Comparison of ENCODE assay signal across 32 cellular contexts in the genomic region with DNA sequence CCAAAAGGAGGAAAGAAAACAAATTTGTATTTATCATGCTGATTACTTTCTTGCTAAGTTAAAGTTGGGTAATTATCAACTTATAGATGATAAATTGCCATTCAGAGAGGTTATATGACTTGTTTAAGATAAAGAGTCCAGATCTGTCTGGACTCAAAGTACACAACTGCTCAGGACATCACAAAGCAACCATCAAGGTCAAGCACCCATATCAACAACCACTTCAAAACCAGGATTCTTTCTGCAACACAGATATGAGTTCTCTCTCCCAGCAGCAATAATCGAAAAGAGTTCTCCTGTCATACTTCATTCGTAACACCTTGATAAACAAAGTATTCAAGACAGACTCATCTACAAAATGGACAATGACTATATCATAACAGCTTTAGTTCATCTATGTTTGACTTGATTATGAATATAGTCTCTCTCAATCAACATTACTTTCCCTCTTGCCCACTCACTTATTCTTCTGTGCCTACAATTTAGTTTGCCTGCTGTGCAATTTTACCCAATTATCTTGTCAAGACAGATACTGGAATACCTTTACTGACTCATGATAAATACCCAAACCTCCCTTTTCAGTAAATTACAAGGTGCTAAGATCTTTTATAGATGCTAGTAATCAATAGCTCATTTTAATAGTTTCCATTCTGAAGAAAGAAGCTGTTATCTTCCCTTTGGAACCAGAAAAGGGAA.
"Had no signal": no experiment of that assay in that cellular context is flagged by ENCODE, and none has a peak within 500 bp of the region (broad histone marks: within the 10 kb centered on the region; RNA-seq: fewer than 3 reads in every experiment).

No MANE protein-coding gene starts in this region.

- DNase-seq: activated CD4-positive, alpha-beta T cell treated with anti-CD3 and anti-CD28 coated beads for 4 hours; activated CD4-positive, alpha-beta T cell treated with anti-CD3 and anti-CD28 coated beads, Interleukin-2, amount 50 U/mL, for 48 hours; activated CD4-positive, CD25-positive, alpha-beta regulatory T cell; activated CD8-positive, alpha-beta memory T cell treated with anti-CD3 and anti-CD28 coated beads for 24 hours; activated gamma-delta T cell; activated naive CD4-positive, alpha-beta T cell treated with anti-CD3 and anti-CD28 coated beads, Interleukin-2, amount 10 ng/mL, durations not matched to agents 7 days and 5 days; activated naive CD8-positive, alpha-beta T cell treated with anti-CD3 and anti-CD28 coated beads, Interleukin-2, amount 10 ng/mL, durations not matched to agents 7 days and 5 days; activated T-cell treated with anti-CD3 and anti-CD28 coated beads, Interleukin-2, amount 50 U/mL, for 1 hour; brain microvascular endothelial cell; hypothalamus; left ventricle myocardium inferior; mesendoderm; mucosa of descending colon; ovary; retina; sigmoid colon; stimulated activated CD4-positive, alpha-beta T cell treated with anti-CD3 and anti-CD28 coated beads, Interleukin-1b, Interleukin-23, amount 100 ng/mL, for 48 hours; stimulated activated CD4-positive, alpha-beta T cell treated with anti-CD3 and anti-CD28 coated beads, Interleukin-4, amount 100 ng/mL, for 4 hours; stimulated activated CD8-positive, alpha-beta memory T cell treated with anti-CD3 and anti-CD28 coated beads, Interleukin-4, amount 100 ng/mL, for 48 hours; stimulated activated naive CD8-positive, alpha-beta T cell treated with anti-CD3 and anti-CD28 coated beads, Interleukin-15, amount 100 ng/mL, for 72 hours; T-cell; thyroid gland; upper lobe of right lung had no signal

- H3K27me3 ChIP-seq: ascending aorta, brain microvascular endothelial cell, gastroesophageal sphincter, ovary, sigmoid colon, thyroid gland, upper lobe of right lung had no signal

- H3K4me1 ChIP-seq: ascending aorta, gastroesophageal sphincter, sigmoid colon, thyroid gland, upper lobe of right lung had no signal

- H3K4me2 ChIP-seq: smooth muscle cell had no signal

- H3K27me3 Mint-ChIP-seq: activated naive CD4-positive, alpha-beta T cell treated with anti-CD3 and anti-CD28 coated beads, Interleukin-2, amount 10 ng/mL, durations not matched to agents 7 days and 5 days; activated naive CD8-positive, alpha-beta T cell treated with anti-CD3 and anti-CD28 coated beads, Interleukin-2, amount 10 ng/mL, durations not matched to agents 7 days and 5 days; progenitor cell of endocrine pancreas; stimulated activated memory B cell treated with anti-CD40 and anti-IgM and Interleukin-4, amounts not matched to agents 10 μg/mL and 1 μg/mL and 100 μg/mL, for 72 hours; stimulated activated naive CD8-positive, alpha-beta T cell treated with anti-CD3 and anti-CD28 coated beads, Interleukin-15, amount 100 ng/mL, for 72 hours; T-cell had no signal

- H3K4me1 Mint-ChIP-seq: activated naive CD4-positive, alpha-beta T cell treated with anti-CD3 and anti-CD28 coated beads, Interleukin-2, amount 10 ng/mL, durations not matched to agents 7 days and 5 days; nephron; stimulated activated memory B cell treated with anti-CD40 and anti-IgM and Interleukin-4, amounts not matched to agents 10 μg/mL and 1 μg/mL and 100 μg/mL, for 72 hours; stimulated activated naive CD8-positive, alpha-beta T cell treated with anti-CD3 and anti-CD28 coated beads, Interleukin-15, amount 100 ng/mL, for 72 hours; T-cell had no signal

- H3K9me3 ChIP-seq: ascending aorta, gastroesophageal sphincter, left ventricle myocardium inferior, mucosa of descending colon, ovary, sigmoid colon, thyroid gland, upper lobe of right lung had no signal

- ATAC-seq: gastroesophageal sphincter; mucosa of descending colon; stimulated activated memory B cell treated with anti-CD40 and anti-IgM and Interleukin-4, amounts not matched to agents 10 μg/mL and 1 μg/mL and 100 μg/mL, for 72 hours; stimulated activated naive CD8-positive, alpha-beta T cell treated with anti-CD3 and anti-CD28 coated beads, Interleukin-15, amount 100 ng/mL, for 72 hours; T-cell; upper lobe of right lung had no signal

- H3K9me3 Mint-ChIP-seq: activated naive CD4-positive, alpha-beta T cell treated with anti-CD3 and anti-CD28 coated beads, Interleukin-2, amount 10 ng/mL, durations not matched to agents 7 days and 5 days; activated naive CD8-positive, alpha-beta T cell treated with anti-CD3 and anti-CD28 coated beads, Interleukin-2, amount 10 ng/mL, durations not matched to agents 7 days and 5 days; nephron; stimulated activated memory B cell treated with anti-CD40 and anti-IgM and Interleukin-4, amounts not matched to agents 10 μg/mL and 1 μg/mL and 100 μg/mL, for 72 hours; stimulated activated naive CD8-positive, alpha-beta T cell treated with anti-CD3 and anti-CD28 coated beads, Interleukin-15, amount 100 ng/mL, for 72 hours; T-cell; T-helper 2 cell treated with Interferon-gamma antibody and Interleukin-4, amounts not matched to agents 5 μg/mL and 100 μg/mL, for 36 hours had no signal

- H3K27ac Mint-ChIP-seq: activated naive CD4-positive, alpha-beta T cell treated with anti-CD3 and anti-CD28 coated beads, Interleukin-2, amount 10 ng/mL, durations not matched to agents 7 days and 5 days; activated naive CD8-positive, alpha-beta T cell treated with anti-CD3 and anti-CD28 coated beads, Interleukin-2, amount 10 ng/mL, durations not matched to agents 7 days and 5 days; stimulated activated memory B cell treated with anti-CD40 and anti-IgM and Interleukin-4, amounts not matched to agents 10 μg/mL and 1 μg/mL and 100 μg/mL, for 72 hours; stimulated activated naive CD8-positive, alpha-beta T cell treated with anti-CD3 and anti-CD28 coated beads, Interleukin-15, amount 100 ng/mL, for 72 hours; T-cell; T-helper 2 cell treated with Interferon-gamma antibody and Interleukin-4, amounts not matched to agents 5 μg/mL and 100 μg/mL, for 36 hours had no signal

- H3K4me3 Mint-ChIP-seq: activated naive CD4-positive, alpha-beta T cell treated with anti-CD3 and anti-CD28 coated beads, Interleukin-2, amount 10 ng/mL, durations not matched to agents 7 days and 5 days; activated naive CD8-positive, alpha-beta T cell treated with anti-CD3 and anti-CD28 coated beads, Interleukin-2, amount 10 ng/mL, durations not matched to agents 7 days and 5 days; nephron; stimulated activated memory B cell treated with anti-CD40 and anti-IgM and Interleukin-4, amounts not matched to agents 10 μg/mL and 1 μg/mL and 100 μg/mL, for 72 hours; stimulated activated naive CD8-positive, alpha-beta T cell treated with anti-CD3 and anti-CD28 coated beads, Interleukin-15, amount 100 ng/mL, for 72 hours; T-cell; T-helper 2 cell treated with Interferon-gamma antibody and Interleukin-4, amounts not matched to agents 5 μg/mL and 100 μg/mL, for 36 hours had no signal

- FAIRE-seq: endothelial cell of umbilical vein had no signal

- H3K36me3 ChIP-seq: ovary had no signal

- H3K27ac ChIP-seq: ascending aorta, brain microvascular endothelial cell, gastroesophageal sphincter, left ventricle myocardium inferior, ovary, sigmoid colon, thyroid gland, upper lobe of right lung had no signal

- H3K4me3 ChIP-seq: ascending aorta, gastroesophageal sphincter, left ventricle myocardium inferior, lung, mucosa of descending colon, ovary, sigmoid colon, smooth muscle cell, thyroid gland, upper lobe of right lung had no signal
